In genomic region chr4:183968931-183969330, GRCh38 we compare ENCODE assay signal across 19 cellular contexts.
"Had no signal": no experiment of that assay in that cellular context is flagged by ENCODE, and none has a peak within 500 bp of the region (broad histone marks: within the 10 kb centered on the region; RNA-seq: fewer than 3 reads in every experiment).

No MANE protein-coding gene starts in this region.

- H3K4me1 ChIP-seq: esophagus squamous epithelium, lower lobe of right lung had no signal

- H3K27me3 Mint-ChIP-seq: type B pancreatic cell had no signal

- H3K36me3 ChIP-seq: esophagus squamous epithelium, left ventricle myocardium inferior, lower lobe of right lung, ovary had no signal

- H3K27ac ChIP-seq: epithelial cell of prostate, esophagus squamous epithelium, left ventricle myocardium inferior, lower lobe of right lung, ovary had no signal

- DNase-seq: cortex of kidney; effector memory CD4-positive, alpha-beta T cell; esophagus squamous epithelium; foreskin fibroblast; kidney; left cardiac atrium; left ventricle myocardium inferior; lower lobe of right lung; midbrain; nucleus accumbens; ovary; right cardiac atrium; small intestine; stimulated activated CD4-positive, alpha-beta T cell treated with anti-CD3 and anti-CD28 coated beads, Interleukin-12 subunit alpha, Interleukin-12 subunit beta, amount 100 ng/mL, for 4 hours; stimulated activated naive CD4-positive, alpha-beta T cell treated with Interleukin-2 at 50 U/mL for 16 hours had no signal

- H3K4me1 Mint-ChIP-seq: memory B cell had no signal

- ATAC-seq: left cardiac atrium, lower lobe of right lung, right cardiac atrium had no signal

- H3K36me3 Mint-ChIP-seq: memory B cell had no signal

- H3K9me3 ChIP-seq: ovary had no signal

- H3K4me3 ChIP-seq: esophagus squamous epithelium, left ventricle myocardium inferior, lower lobe of right lung, ovary had no signal

- H3K4me3 Mint-ChIP-seq: memory B cell, nephron, type B pancreatic cell had no signal

- H3K27me3 ChIP-seq: esophagus squamous epithelium, ovary had no signal

- H3K27ac Mint-ChIP-seq: memory B cell, type B pancreatic cell had no signal
